Comparison of ENCODE assay signal across 1 cellular context in the genomic region with DNA sequence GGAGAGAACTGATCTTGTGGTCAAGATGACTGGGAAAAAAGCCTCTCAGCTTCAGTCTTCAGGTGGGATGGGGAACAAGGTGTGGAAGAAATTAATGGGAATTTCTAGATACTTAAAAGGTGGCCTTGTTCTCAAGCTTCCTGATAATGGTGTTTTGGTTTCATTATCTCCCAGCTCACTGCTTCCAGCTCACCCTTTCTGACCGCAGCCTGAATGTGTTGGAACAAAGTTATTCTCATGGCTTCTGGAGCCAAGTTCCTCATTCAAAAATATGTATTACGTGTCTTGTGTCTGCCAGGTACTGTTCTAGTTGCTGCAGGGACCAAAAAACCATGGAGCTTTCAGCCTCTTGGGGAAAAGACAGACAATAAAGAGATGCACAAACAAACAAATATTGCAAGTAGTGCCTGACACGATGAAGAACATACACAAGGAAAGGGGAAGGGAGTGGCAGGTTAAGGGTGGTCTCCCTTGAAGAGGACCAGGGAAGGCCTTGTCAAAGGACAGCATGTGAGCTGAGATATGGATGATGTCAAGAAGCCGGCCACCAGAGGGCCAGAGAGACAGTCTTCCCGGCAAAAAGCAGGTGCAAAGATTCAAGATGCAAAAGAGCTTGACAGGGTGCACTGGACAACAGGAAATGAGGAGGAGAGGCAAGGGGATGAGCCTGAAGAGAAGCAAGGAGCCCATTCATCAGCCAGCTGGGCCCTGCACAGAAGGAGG.
TF ChIP-seq lines count a peak whose summit lies in the region.

No MANE protein-coding gene starts in this region.

TF ChIP-seq in GM23338, 12 proteins besides CTCF, POLR2A, EP300 and RAD21 (continued from another document):
- TF ChIP-seq, protein P1, sequence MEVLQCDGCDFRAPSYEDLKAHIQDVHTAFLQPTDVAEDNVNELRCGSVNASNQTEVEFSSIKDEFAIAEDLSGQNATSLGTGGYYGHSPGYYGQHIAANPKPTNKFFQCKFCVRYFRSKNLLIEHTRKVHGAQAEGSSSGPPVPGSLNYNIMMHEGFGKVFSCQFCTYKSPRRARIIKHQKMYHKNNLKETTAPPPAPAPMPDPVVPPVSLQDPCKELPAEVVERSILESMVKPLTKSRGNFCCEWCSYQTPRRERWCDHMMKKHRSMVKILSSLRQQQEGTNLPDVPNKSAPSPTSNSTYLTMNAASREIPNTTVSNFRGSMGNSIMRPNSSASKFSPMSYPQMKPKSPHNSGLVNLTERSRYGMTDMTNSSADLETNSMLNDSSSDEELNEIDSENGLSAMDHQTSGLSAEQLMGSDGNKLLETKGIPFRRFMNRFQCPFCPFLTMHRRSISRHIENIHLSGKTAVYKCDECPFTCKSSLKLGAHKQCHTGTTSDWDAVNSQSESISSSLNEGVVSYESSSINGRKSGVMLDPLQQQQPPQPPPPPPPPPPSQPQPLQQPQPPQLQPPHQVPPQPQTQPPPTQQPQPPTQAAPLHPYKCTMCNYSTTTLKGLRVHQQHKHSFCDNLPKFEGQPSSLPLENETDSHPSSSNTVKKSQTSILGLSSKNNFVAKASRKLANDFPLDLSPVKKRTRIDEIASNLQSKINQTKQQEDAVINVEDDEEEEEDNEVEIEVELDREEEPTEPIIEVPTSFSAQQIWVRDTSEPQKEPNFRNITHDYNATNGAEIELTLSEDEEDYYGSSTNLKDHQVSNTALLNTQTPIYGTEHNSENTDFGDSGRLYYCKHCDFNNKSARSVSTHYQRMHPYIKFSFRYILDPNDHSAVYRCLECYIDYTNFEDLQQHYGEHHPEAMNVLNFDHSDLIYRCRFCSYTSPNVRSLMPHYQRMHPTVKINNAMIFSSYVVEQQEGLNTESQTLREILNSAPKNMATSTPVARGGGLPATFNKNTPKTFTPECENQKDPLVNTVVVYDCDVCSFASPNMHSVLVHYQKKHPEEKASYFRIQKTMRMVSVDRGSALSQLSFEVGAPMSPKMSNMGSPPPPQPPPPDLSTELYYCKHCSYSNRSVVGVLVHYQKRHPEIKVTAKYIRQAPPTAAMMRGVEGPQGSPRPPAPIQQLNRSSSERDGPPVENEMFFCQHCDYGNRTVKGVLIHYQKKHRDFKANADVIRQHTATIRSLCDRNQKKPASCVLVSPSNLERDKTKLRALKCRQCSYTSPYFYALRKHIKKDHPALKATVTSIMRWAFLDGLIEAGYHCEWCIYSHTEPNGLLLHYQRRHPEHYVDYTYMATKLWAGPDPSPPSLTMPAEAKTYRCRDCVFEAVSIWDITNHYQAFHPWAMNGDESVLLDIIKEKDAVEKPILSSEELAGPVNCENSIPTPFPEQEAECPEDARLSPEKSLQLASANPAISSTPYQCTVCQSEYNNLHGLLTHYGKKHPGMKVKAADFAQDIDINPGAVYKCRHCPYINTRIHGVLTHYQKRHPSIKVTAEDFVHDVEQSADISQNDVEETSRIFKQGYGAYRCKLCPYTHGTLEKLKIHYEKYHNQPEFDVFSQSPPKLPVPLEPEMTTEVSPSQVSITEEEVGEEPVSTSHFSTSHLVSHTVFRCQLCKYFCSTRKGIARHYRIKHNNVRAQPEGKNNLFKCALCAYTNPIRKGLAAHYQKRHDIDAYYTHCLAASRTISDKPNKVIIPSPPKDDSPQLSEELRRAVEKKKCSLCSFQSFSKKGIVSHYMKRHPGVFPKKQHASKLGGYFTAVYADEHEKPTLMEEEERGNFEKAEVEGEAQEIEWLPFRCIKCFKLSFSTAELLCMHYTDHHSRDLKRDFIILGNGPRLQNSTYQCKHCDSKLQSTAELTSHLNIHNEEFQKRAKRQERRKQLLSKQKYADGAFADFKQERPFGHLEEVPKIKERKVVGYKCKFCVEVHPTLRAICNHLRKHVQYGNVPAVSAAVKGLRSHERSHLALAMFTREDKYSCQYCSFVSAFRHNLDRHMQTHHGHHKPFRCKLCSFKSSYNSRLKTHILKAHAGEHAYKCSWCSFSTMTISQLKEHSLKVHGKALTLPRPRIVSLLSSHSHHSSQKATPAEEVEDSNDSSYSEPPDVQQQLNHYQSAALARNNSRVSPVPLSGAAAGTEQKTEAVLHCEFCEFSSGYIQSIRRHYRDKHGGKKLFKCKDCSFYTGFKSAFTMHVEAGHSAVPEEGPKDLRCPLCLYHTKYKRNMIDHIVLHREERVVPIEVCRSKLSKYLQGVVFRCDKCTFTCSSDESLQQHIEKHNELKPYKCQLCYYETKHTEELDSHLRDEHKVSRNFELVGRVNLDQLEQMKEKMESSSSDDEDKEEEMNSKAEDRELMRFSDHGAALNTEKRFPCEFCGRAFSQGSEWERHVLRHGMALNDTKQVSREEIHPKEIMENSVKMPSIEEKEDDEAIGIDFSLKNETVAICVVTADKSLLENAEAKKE (CRISPR knock-in tag; IDR thresholded peaks at IDR 0.05), result no peak
